ENCODE assay signal across 1 cellular context in genomic region chr5:147639303-147639702, GRCh38.
TF ChIP-seq lines count a peak whose summit lies in the region.

No MANE protein-coding gene starts in this region.

TF ChIP-seq in HepG2, 621 proteins besides CTCF, POLR2A, EP300 and RAD21 (continued from another document):
- TF ChIP-seq RNF219 (CRISPR knock-in tag; IDR thresholded peaks at IDR 0.05) (no peak), ZNF605 (CRISPR knock-in tag; IDR thresholded peaks at IDR 0.05) (no peak), ARNT (IDR thresholded peaks at IDR 0.05) (no peak), HINFP (CRISPR knock-in tag; IDR thresholded peaks at IDR 0.05; ENCODE audit: low read depth) (no peak), SMAD3 (CRISPR knock-in tag; IDR thresholded peaks at IDR 0.05) (no peak), ZNF724P (CRISPR knock-in tag; IDR thresholded peaks at IDR 0.05; ENCODE audit: borderline replicate concordance) (no peak), ISL2 (CRISPR knock-in tag; IDR thresholded peaks at IDR 0.05) (peak; percentile 77), NFYC (CRISPR knock-in tag; IDR thresholded peaks at IDR 0.05) (no peak), SNAPC2 (CRISPR knock-in tag; IDR thresholded peaks at IDR 0.05) (no peak), FOXJ3 (CRISPR knock-in tag; IDR thresholded peaks at IDR 0.05; ENCODE audit: borderline replicate concordance) (0 out of 2 replicates have a peak, but pooled peaks have one; percentile 17), ARNT2 (CRISPR knock-in tag; IDR thresholded peaks at IDR 0.05; ENCODE audit: low read depth) (no peak), NFIB (CRISPR knock-in tag; IDR thresholded peaks at IDR 0.05; ENCODE audit: borderline replicate concordance) (no peak), TBP (CRISPR knock-in tag; IDR thresholded peaks at IDR 0.05) (no peak), RBFOX2 (IDR thresholded peaks at IDR 0.05; ENCODE audit: low read depth, low read length) (no peak), SALL1 (CRISPR knock-in tag; IDR thresholded peaks at IDR 0.05) (peak; percentile 68), ZNF235 (CRISPR knock-in tag; IDR thresholded peaks at IDR 0.05; ENCODE audit: borderline replicate concordance) (no peak), HNF1A (IDR thresholded peaks at IDR 0.05; ENCODE audit: low read depth) (peak; percentile 70), HNF1A (CRISPR knock-in tag; IDR thresholded peaks at IDR 0.05; ENCODE audit: borderline replicate concordance) (no peak), PTBP1 (IDR thresholded peaks at IDR 0.05; ENCODE audit: low read depth, low read length, poor library complexity, severe bottlenecking) (no peak), ZSCAN9 (CRISPR knock-in tag; IDR thresholded peaks at IDR 0.05; ENCODE audit: borderline replicate concordance) (no peak), RCOR2 (CRISPR knock-in tag; IDR thresholded peaks at IDR 0.05) (0 out of 2 replicates have a peak, but pooled peaks have one; percentile 26), ZKSCAN8 (CRISPR knock-in tag; IDR thresholded peaks at IDR 0.05; ENCODE audit: borderline replicate concordance) (peak; percentile 97), RXRB (CRISPR knock-in tag; IDR thresholded peaks at IDR 0.05; ENCODE audit: borderline replicate concordance) (peak; percentile 19; the same call in 1 of the 2 replicates), SP1 (IDR thresholded peaks at IDR 0.05) (no peak), SP1 (CRISPR knock-in tag; IDR thresholded peaks at IDR 0.05) (no peak), ZSCAN25 (CRISPR knock-in tag; IDR thresholded peaks at IDR 0.05) (no peak), CENPBD1 (CRISPR knock-in tag; IDR thresholded peaks at IDR 0.05; ENCODE audit: borderline replicate concordance, low read depth) (no peak), HMGA1 (CRISPR knock-in tag; conservative IDR thresholded peaks at IDR 0.05) (no peak), ZNF512 (CRISPR knock-in tag; IDR thresholded peaks at IDR 0.05) (no peak), TOE1 (CRISPR knock-in tag; IDR thresholded peaks at IDR 0.05) (no peak), FOXP1 (IDR thresholded peaks at IDR 0.05) (no peak), FOXP1 (CRISPR knock-in tag; IDR thresholded peaks at IDR 0.05) (peak; percentile 42; the same call in 1 of the 2 replicates), HOXA9 (CRISPR knock-in tag; IDR thresholded peaks at IDR 0.05; ENCODE audit: borderline replicate concordance) (no peak), ASH2L (IDR thresholded peaks at IDR 0.05; ENCODE audit: insufficient read length, low read depth, low read length) (no peak), ZFP36L1 (CRISPR knock-in tag; IDR thresholded peaks at IDR 0.05) (0 out of 2 replicates have a peak, but pooled peaks have one; percentile 37), KDM2A (CRISPR knock-in tag; IDR thresholded peaks at IDR 0.05; ENCODE audit: borderline replicate concordance, low read depth) (no peak), ZNF713 (CRISPR knock-in tag; IDR thresholded peaks at IDR 0.05) (no peak), PAXIP1 (CRISPR knock-in tag; conservative IDR thresholded peaks at IDR 0.05) (peak; percentile 76), HDAC2 (CRISPR knock-in tag; IDR thresholded peaks at IDR 0.05) (peak; percentile 41; the same call in 1 of the 2 replicates), TCF7 (IDR thresholded peaks at IDR 0.05; ENCODE audit: low read depth) (peak; percentile 75)
